Comparison of ENCODE assay signal across 8 cellular contexts in the genomic region with DNA sequence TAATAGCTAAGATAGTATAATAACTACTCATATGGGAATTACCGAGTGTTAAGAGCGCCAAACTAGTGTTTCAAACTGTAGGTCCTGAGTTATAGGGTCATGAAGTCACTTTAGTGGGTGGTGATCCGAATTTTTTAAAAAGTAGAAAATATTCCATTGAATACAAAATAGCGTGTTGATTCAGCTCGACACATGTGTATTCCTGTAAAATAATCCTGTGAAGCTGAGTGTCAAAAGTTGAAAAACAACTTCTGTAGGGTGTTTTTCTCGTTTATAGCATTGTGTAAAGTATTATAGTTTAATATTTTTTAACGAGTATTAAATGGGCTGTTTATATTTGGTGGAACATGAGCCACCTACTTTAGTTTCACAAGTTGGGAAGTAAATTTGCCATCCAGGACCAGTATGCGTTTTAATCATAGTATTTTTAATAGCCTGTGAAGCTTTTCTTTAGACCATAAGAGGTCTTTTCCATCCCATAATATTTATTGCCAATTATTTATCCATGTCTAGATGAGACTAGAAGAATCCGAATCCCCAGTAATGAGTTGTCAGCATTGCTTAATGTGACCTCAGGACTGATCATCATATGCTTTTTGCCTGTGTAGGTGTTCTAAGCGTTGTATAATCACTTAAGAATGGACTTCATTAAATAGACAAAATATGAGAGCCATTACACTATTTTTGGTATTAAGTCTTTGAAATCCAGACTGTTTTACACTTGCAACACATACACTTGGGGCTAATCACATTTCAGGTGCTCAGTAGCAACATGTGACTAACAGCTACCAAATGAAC.
DNase-seq lines count a peak whose midpoint lies in the region.

No MANE protein-coding gene starts in this region.

- no peak overlapping the region for H3K27ac ChIP-seq in duodenal mucosa (ENCODE audit: low read depth, low read length)

- peak overlapping the region; percentile 25 to 85 for H3K9ac ChIP-seq in duodenal mucosa (ENCODE audit: low read depth in 1 of 2, low read length in 2 of 2)

- H3K9me3 ChIP-seq in MG63 (no peaks in the 10 kb centered on the region), duodenal mucosa (ENCODE audit: control insufficient read depth in 1 of 2, low read length in 2 of 2) (no peaks in the 10 kb centered on the region), neuron (ENCODE audit: low read length) (no peaks in the 10 kb centered on the region)

- DNase-seq in CD1c-positive myeloid dendritic cell (ENCODE audit: extremely low spot score) (peak; percentile 38), MG63 (no peak), NCI-H1048 (lab: John Stamatoyannopoulos, UW) (no peak), SK-N-DZ (ENCODE audit: low spot score) (no peak), NCI-H2029 (lab: John Stamatoyannopoulos, UW) (no peak)
- no peak for DNase-seq in activated CD8-positive, alpha-beta memory T cell treated with anti-CD3 and anti-CD28 coated beads, Interleukin-2, amount 50 U/mL, for 4 hours

- H3K27me3 ChIP-seq in MG63 (no peaks in the 10 kb centered on the region), duodenal mucosa (ENCODE audit: control insufficient read depth in 1 of 2, insufficient read depth in 2 of 2, low read length in 2 of 2) (no peaks in the 10 kb centered on the region), neuron (ENCODE audit: insufficient read depth, low read length) (no peaks in the 10 kb centered on the region)

- peaks cover 53% of the 10 kb centered on the region for H3K36me3 ChIP-seq in MG63
- H3K36me3 ChIP-seq in duodenal mucosa (ENCODE audit: control insufficient read depth in 1 of 2, insufficient read depth in 2 of 2, low read length in 2 of 2): no peaks in the 10 kb centered on the region
- H3K36me3 ChIP-seq in neuron (ENCODE audit: insufficient read depth, low read length): peaks cover 14% of the 10 kb centered on the region

- H3K4me3 ChIP-seq in MG63 (peak overlapping the region; percentile 72), duodenal mucosa (ENCODE audit: low read depth in 1 of 2, low read length in 2 of 2) (peak overlapping the region; percentile 74 to 85), neuron (ENCODE audit: low read length) (peak overlapping the region; percentile 70)

- H2AFZ ChIP-seq in neuron (ENCODE audit: low read depth, low read length): no peak overlapping the region

- H3K4me1 ChIP-seq in duodenal mucosa (ENCODE audit: control insufficient read depth in 1 of 2, insufficient read depth in 2 of 2, low read length in 2 of 2) (peaks cover 31 to 37% of the 10 kb centered on the region in 2 donors), neuron (ENCODE audit: insufficient read depth, low read length) (peaks cover 15% of the 10 kb centered on the region)
